ENCODE assay signal across 20 cellular contexts in genomic region chr9:109307380-109308240, GRCh38. TPM values are rescaled to one million over a fixed set of nuclear protein-coding genes. Genes with fewer than 3 reads are reported as not detected.
DNase-seq lines count a peak whose midpoint lies in the region; ATAC-seq, FAIRE-seq and TF ChIP-seq lines count a peak whose summit lies in the region.
"Had no signal": no experiment of that assay in that cellular context is flagged by ENCODE, and none has a peak within 500 bp of the region (broad histone marks: within the 10 kb centered on the region; RNA-seq: fewer than 3 reads in every experiment).

No MANE protein-coding gene starts in this region.

- intact Hi-C loops in CD4-positive, alpha-beta memory T cell (cut with micrococcal nuclease): no loop called here

- no peak overlapping the region for H3K27ac ChIP-seq in CD4-positive, alpha-beta memory T cell (ENCODE audit: low read depth, low read length)
- H3K27ac ChIP-seq: ascending aorta, tibial artery had no signal

- H3K9me3 Mint-ChIP-seq in nephron: no peaks in the 10 kb centered on the region
- no peaks in the 10 kb centered on the region for H3K9me3 Mint-ChIP-seq in CD4-positive, alpha-beta memory T cell
- H3K9me3 Mint-ChIP-seq: activated B cell treated with CpG ODN at 0.5 μM for 24 hours; naive thymus-derived CD8-positive, alpha-beta T cell; T-cell had no signal

- peaks cover 10% of the 10 kb centered on the region for H3K27me3 Mint-ChIP-seq in nephron (ENCODE audit: low read depth)
- peaks cover 8 to 11% of the 10 kb centered on the region in 2 donors for H3K27me3 Mint-ChIP-seq in CD4-positive, alpha-beta memory T cell

- FAIRE-seq in bronchial epithelial cell (lab: Jason Lieb, UNC): no peak

- peaks cover 35% of the 10 kb centered on the region for H3K4me1 Mint-ChIP-seq in nephron
- peaks cover 0 to 9% (median 3%) of the 10 kb centered on the region in 4 donors for H3K4me1 Mint-ChIP-seq in CD4-positive, alpha-beta memory T cell

- no peak overlapping the region for H3K4me3 ChIP-seq in bronchial epithelial cell (ENCODE audit: low read depth, low read length)
- H3K4me3 ChIP-seq in CD4-positive, alpha-beta memory T cell (ENCODE audit: low read length in 2 of 2): no peak overlapping the region
- H3K4me3 ChIP-seq: ascending aorta, tibial artery had no signal

- H3K27me3 ChIP-seq in bronchial epithelial cell (ENCODE audit: control insufficient read depth, insufficient read depth, low read length): no peaks in the 10 kb centered on the region
- no peaks in the 10 kb centered on the region for H3K27me3 ChIP-seq in CD4-positive, alpha-beta memory T cell (ENCODE audit: insufficient read depth, low read length)
- H3K27me3 ChIP-seq: ascending aorta, tibial artery had no signal

- H3K4me3 Mint-ChIP-seq in nephron: no peak overlapping the region
- no peak overlapping the region for H3K4me3 Mint-ChIP-seq in CD4-positive, alpha-beta memory T cell
- H3K4me3 Mint-ChIP-seq: activated B cell treated with CpG ODN at 0.5 μM for 24 hours; naive thymus-derived CD8-positive, alpha-beta T cell; T-cell had no signal

- H3K9me3 ChIP-seq in CD4-positive, alpha-beta memory T cell (ENCODE audit: control insufficient read depth in 1 of 2, low read length in 2 of 2): no peaks in the 10 kb centered on the region
- H3K9me3 ChIP-seq: ascending aorta, tibial artery had no signal

- POLR2A ChIA-PET in CD4-positive, alpha-beta memory T cell (lab: Charles Lee; ENCODE audit: partially characterized antibody): no interaction called here

- CTCF ChIA-PET in CD4-positive, alpha-beta memory T cell (lab: Charles Lee; ENCODE audit: partially characterized antibody): interaction anchor here (1.2 to 1.5 kb wide), 2 partner anchors 11 to 14 kb away, joined by 3 to 4 read pairs; no protein-coding TSS in a partner anchor

- peak overlapping the region; percentile 45 to 88 (median 46) for H3K27ac Mint-ChIP-seq in nephron
- no peak overlapping the region for H3K27ac Mint-ChIP-seq in CD4-positive, alpha-beta memory T cell
- H3K27ac Mint-ChIP-seq: activated B cell treated with CpG ODN at 0.5 μM for 24 hours; naive thymus-derived CD8-positive, alpha-beta T cell; T-cell had no signal

- H3K4me1 ChIP-seq in CD4-positive, alpha-beta memory T cell (ENCODE audit: insufficient read depth, low read length): no peaks in the 10 kb centered on the region

- H3K36me3 ChIP-seq in bronchial epithelial cell (ENCODE audit: control insufficient read depth, insufficient read depth, low read length): peaks cover 3% of the 10 kb centered on the region
- H3K36me3 ChIP-seq in CD4-positive, alpha-beta memory T cell (ENCODE audit: insufficient read depth, low read length): no peaks in the 10 kb centered on the region
- H3K36me3 ChIP-seq: ascending aorta, tibial artery had no signal

- DNase-seq in DMS 273 treated with DMSO at 0.1 percent for 48 hours (lab: John Stamatoyannopoulos, UW) (peak; percentile 20), HuH-7.5 (ENCODE audit: low spot score) (peak; percentile 75), bronchial epithelial cell (ENCODE audit: low read depth) (peak; percentile 28), NCI-H1105 (lab: John Stamatoyannopoulos, UW) (no peak), NCI-H2171 (lab: John Stamatoyannopoulos, UW) (no peak)
- DNase-seq in CD4-positive, alpha-beta memory T cell: no peak
- DNase-seq: activated B cell treated with CpG ODN at 0.5 μM for 24 hours; activated effector memory CD4-positive, alpha-beta T cell treated with Interleukin-2 at 50 U/mL for 16 hours; hippocampal formation; KG1; left cardiac atrium; naive thymus-derived CD8-positive, alpha-beta T cell; NCI-H146; NCI-H748 treated with DMSO at 0.1 percent for 48 hours; stimulated activated CD4-positive, alpha-beta T cell treated with anti-CD3 and anti-CD28 coated beads, Interleukin-1b, Interleukin-23, amount 100 ng/mL, for 48 hours; T-cell; tibial artery had no signal

- TF ChIP-seq CTCF in bronchial epithelial cell (IDR thresholded peaks at IDR 0.05; ENCODE audit: insufficient read depth, low read length, severe bottlenecking) (no peak), nephron (IDR thresholded peaks at IDR 0.05; ENCODE audit: unreplicated experiment in 3 of 3) (no peak)

- ATAC-seq in HG03108 (IDR thresholded peaks at IDR 0.05; ENCODE audit: unreplicated experiment): no peak
- ATAC-seq: naive thymus-derived CD8-positive, alpha-beta T cell; T-cell had no signal

- no peaks in the 10 kb centered on the region for H3K36me3 Mint-ChIP-seq in nephron (ENCODE audit: low read depth)
- no peaks in the 10 kb centered on the region for H3K36me3 Mint-ChIP-seq in CD4-positive, alpha-beta memory T cell
- H3K36me3 Mint-ChIP-seq: naive thymus-derived CD8-positive, alpha-beta T cell; T-cell had no signal

RNA-seq across cellular contexts. Expression of gene EPB41L4B, which starts 13.2 kb away (rescaled TPM):
- total RNA-seq in bronchial epithelial cell: 30.3 and 47.7 TPM in 2 replicates
- not detected for total RNA-seq in CD4-positive, alpha-beta memory T cell
- not detected for polyA plus RNA-seq in CD4-positive, alpha-beta memory T cell
- total RNA-seq: ascending aorta; naive thymus-derived CD8-positive, alpha-beta T cell had no signal
- polyA plus RNA-seq: naive thymus-derived CD8-positive, alpha-beta T cell had no signal

Comparison
In these comparisons a context has a peak if more than half of its experiments do, and no peak if none do; other contexts are left out.
1. DNase-seq: peak in DMS 273 treated with DMSO at 0.1 percent for 48 hours (single experiment), HuH-7.5 (single experiment) and bronchial epithelial cell (single experiment); none in NCI-H1105 (single experiment), NCI-H2171 (single experiment) and CD4-positive, alpha-beta memory T cell (0 of 5).
2. H3K27ac Mint-ChIP-seq: peak in nephron (3 of 3); none in CD4-positive, alpha-beta memory T cell (0 of 7).
3. RNA of gene EPB41L4B, which starts 13.2 kb away (total RNA-seq): 30.3 to 47.7 TPM in bronchial epithelial cell; not detected in CD4-positive, alpha-beta memory T cell; every median in the first group is over 10 times any median in the second.